16 cellular contexts compared by ENCODE assay signal in genomic region chr2:197558393-197558792, GRCh38.
"Had no signal": no experiment of that assay in that cellular context is flagged by ENCODE, and none has a peak within 500 bp of the region (broad histone marks: within the 10 kb centered on the region; RNA-seq: fewer than 3 reads in every experiment).

No MANE protein-coding gene starts in this region.

- FAIRE-seq: small intestine had no signal

- H3K4me3 Mint-ChIP-seq: effector memory CD8-positive, alpha-beta T cell; natural killer cell; neural crest cell had no signal

- DNase-seq: cortex of kidney; effector memory CD8-positive, alpha-beta T cell; erythroblast; foreskin melanocyte; heart left ventricle; hippocampal formation; kidney glomerular epithelial cell; mesendoderm; natural killer cell; posterior cingulate gyrus; small intestine; stimulated activated CD4-positive, alpha-beta T cell treated with anti-CD3 and anti-CD28 coated beads, Interleukin-12 subunit alpha, Interleukin-12 subunit beta, amount 100 ng/mL, for 4 hours; stimulated activated CD4-positive, alpha-beta T cell treated with anti-CD3 and anti-CD28 coated beads, Interleukin-2, amount 100 ng/mL, for 48 hours; stimulated activated naive CD4-positive, alpha-beta T cell treated with Interleukin-2 at 50 U/mL for 16 hours; trophoblast cell had no signal

- H3K4me3 ChIP-seq: heart left ventricle had no signal

- H3K27ac ChIP-seq: heart left ventricle had no signal

- H3K27me3 Mint-ChIP-seq: effector memory CD8-positive, alpha-beta T cell had no signal

- H3K4me1 Mint-ChIP-seq: neural crest cell had no signal

- H3K36me3 Mint-ChIP-seq: natural killer cell had no signal

- H3K27me3 ChIP-seq: heart left ventricle had no signal

- H3K27ac Mint-ChIP-seq: effector memory CD8-positive, alpha-beta T cell; natural killer cell had no signal

- ATAC-seq: effector memory CD8-positive, alpha-beta T cell; heart left ventricle; natural killer cell had no signal

- H3K9me3 Mint-ChIP-seq: effector memory CD8-positive, alpha-beta T cell; natural killer cell; neural crest cell had no signal
